In genomic region chr20:20089939-20090338, GRCh38 we compare ENCODE assay signal across 34 cellular contexts. TPM values are rescaled to one million over a fixed set of nuclear protein-coding genes. Genes with fewer than 3 reads are reported as not detected.
"Had no signal": no experiment of that assay in that cellular context is flagged by ENCODE, and none has a peak within 500 bp of the region (broad histone marks: within the 10 kb centered on the region; RNA-seq: fewer than 3 reads in every experiment).

No MANE protein-coding gene starts in this region.

- H3K9me3 ChIP-seq: colonic mucosa, esophagus squamous epithelium had no signal

- H3K4me3 ChIP-seq: colonic mucosa, esophagus squamous epithelium had no signal

- H3K27ac ChIP-seq: brain microvascular endothelial cell, colonic mucosa, epithelial cell of prostate, esophagus squamous epithelium, WERI-Rb-1 had no signal

- H3K36me3 Mint-ChIP-seq: activated naive CD8-positive, alpha-beta T cell had no signal

- H3K4me1 Mint-ChIP-seq: activated B cell treated with CpG ODN at 0.5 μM for 24 hours; activated T-helper 17 cell treated with anti-CD3 and anti-CD28 coated beads, Interleukin-2, amount 50 U/mL, for 72 hours had no signal

- H3K36me3 ChIP-seq: brain microvascular endothelial cell, colonic mucosa, esophagus squamous epithelium, WERI-Rb-1 had no signal

- DNase-seq: activated B cell treated with CpG ODN at 0.5 μM for 24 hours; activated CD4-positive, alpha-beta T cell treated with anti-CD3 and anti-CD28 coated beads for 48 hours; activated CD4-positive, alpha-beta T cell treated with anti-CD3 and anti-CD28 coated beads, Interleukin-2, amount 50 U/mL, for 1 hour; activated CD4-positive, alpha-beta T cell treated with anti-CD3 and anti-CD28 coated beads, Interleukin-2, amount 50 U/mL, for 48 hours; activated CD8-positive, alpha-beta memory T cell treated with anti-CD3 and anti-CD28 coated beads for 24 hours; activated CD8-positive, alpha-beta T cell treated with anti-CD3 and anti-CD28 coated beads for 36 hours; activated effector memory CD4-positive, alpha-beta T cell treated with Interleukin-2 at 50 U/mL for 16 hours; activated gamma-delta T cell treated with Interleukin-2 at 50 U/mL for 16 hours; activated naive CD4-positive, alpha-beta T cell treated with anti-CD3 and anti-CD28 coated beads, Interleukin-2, amount 50 U/mL, for 16 hours; activated naive CD4-positive, alpha-beta T cell treated with Interleukin-2 at 50 U/mL for 16 hours; activated T-cell treated with anti-CD3 and anti-CD28 coated beads, Interleukin-2, amount 50 U/mL, for 4 hours; amniotic stem cell; anterior cingulate cortex; brain microvascular endothelial cell; central memory CD4-positive, alpha-beta T cell; cerebellar nuclear complex; colonic mucosa; effector CD8-positive, alpha-beta T cell; esophagus squamous epithelium; foreskin melanocyte; T-helper 1 cell; T-helper 17 cell; T1000; WERI-Rb-1 had no signal

- H3K4me3 Mint-ChIP-seq: activated B cell treated with CpG ODN at 0.5 μM for 24 hours; activated CD8-positive, alpha-beta T cell treated with anti-CD3 and anti-CD28 coated beads for 36 hours; activated naive CD8-positive, alpha-beta T cell; activated T-cell treated with anti-CD3 and anti-CD28 coated beads, Interleukin-2, amount 50 U/mL, for 4 hours; activated T-helper 17 cell treated with anti-CD3 and anti-CD28 coated beads, Interleukin-2, amount 50 U/mL, for 72 hours; T-helper 17 cell; T-helper 2 cell treated with Interferon-gamma antibody and Interleukin-4, amounts not matched to agents 5 μg/mL and 100 μg/mL, for 36 hours had no signal

- H3K9me3 Mint-ChIP-seq: activated B cell treated with CpG ODN at 0.5 μM for 24 hours; activated CD8-positive, alpha-beta T cell treated with anti-CD3 and anti-CD28 coated beads for 36 hours; activated T-cell treated with anti-CD3 and anti-CD28 coated beads, Interleukin-2, amount 50 U/mL, for 4 hours; activated T-helper 17 cell treated with anti-CD3 and anti-CD28 coated beads, Interleukin-2, amount 50 U/mL, for 72 hours; T-helper 2 cell treated with Interferon-gamma antibody and Interleukin-4, amounts not matched to agents 5 μg/mL and 100 μg/mL, for 36 hours had no signal

- H3K27me3 ChIP-seq: brain microvascular endothelial cell, colonic mucosa had no signal

- ATAC-seq: activated CD4-positive, CD25-positive, alpha-beta regulatory T cell treated with anti-CD3 and anti-CD28 coated beads, Interleukin-2, amount 50 U/mL, for 24 hours; activated CD8-positive, alpha-beta T cell treated with anti-CD3 and anti-CD28 coated beads for 36 hours; activated T-cell treated with anti-CD3 and anti-CD28 coated beads, Interleukin-2, amount 50 U/mL, for 4 hours; activated T-helper 17 cell treated with anti-CD3 and anti-CD28 coated beads, Interleukin-2, amount 50 U/mL, for 72 hours; T-helper 17 cell had no signal

- H3K4me1 ChIP-seq: colonic mucosa had no signal

- H3K27ac Mint-ChIP-seq: activated B cell treated with CpG ODN at 0.5 μM for 24 hours; activated CD8-positive, alpha-beta T cell treated with anti-CD3 and anti-CD28 coated beads for 36 hours; activated naive CD8-positive, alpha-beta T cell; activated T-helper 17 cell treated with anti-CD3 and anti-CD28 coated beads, Interleukin-2, amount 50 U/mL, for 72 hours; T-helper 17 cell; T-helper 2 cell treated with Interferon-gamma antibody and Interleukin-4, amounts not matched to agents 5 μg/mL and 100 μg/mL, for 36 hours had no signal

RNA-seq across cellular contexts. Expression of gene CFAP61, which starts 37.6 kb away (rescaled TPM):
- total RNA-seq: activated B cell treated with CpG ODN at 0.5 μM for 24 hours; activated CD8-positive, alpha-beta T cell treated with anti-CD3 and anti-CD28 coated beads for 36 hours; activated T-helper 17 cell treated with anti-CD3 and anti-CD28 coated beads, Interleukin-2, amount 50 U/mL, for 72 hours; astrocyte; dermis microvascular lymphatic vessel endothelial cell; endothelial cell of umbilical vein; fibroblast of lung; T-helper 17 cell had no signal
- polyA plus RNA-seq: endothelial cell of umbilical vein, esophagus, fibroblast of lung had no signal
